ENCODE assay signal across 8 cellular contexts in genomic region chr14:24036180-24036962, GRCh38. TPM values are rescaled to one million over a fixed set of nuclear protein-coding genes. Genes with fewer than 3 reads are reported as not detected.
DNase-seq lines count a peak whose midpoint lies in the region; ATAC-seq and TF ChIP-seq lines count a peak whose summit lies in the region.
"Not testable (repeated sequence)": the region's sequence is repeated elsewhere in the genome, so short reads cannot be mapped to it uniquely, and the experiment has no call there.

No MANE protein-coding gene starts in this region.

- H3K4me1 ChIP-seq in colonic mucosa = not testable (repeated sequence)

- H3K9ac ChIP-seq in colonic mucosa (ENCODE audit: low read depth in 2 of 2, low read length in 2 of 2) = peak overlapping the region; percentile 75 to 78

- DNase-seq in Ammon's horn (ENCODE audit: low spot score) (peak; percentile 86), NCI-H524 (lab: John Stamatoyannopoulos, UW) (peak; percentile 86 to 88), colonic mucosa (peak; percentile 90), smooth muscle cell of the brain vasculature (ENCODE audit: low read depth, low spot score) (peak; percentile 36)
- DNase-seq in activated CD4-positive, alpha-beta T cell treated with anti-CD3 and anti-CD28 coated beads for 4 hours = peak; percentile 64 to 66
- not testable (repeated sequence) for DNase-seq in kidney epithelial cell (ENCODE audit: low read depth)

- not testable (repeated sequence) for H3K9me3 ChIP-seq in colonic mucosa

- H3K36me3 ChIP-seq in colonic mucosa; kidney epithelial cell (ENCODE audit: control insufficient read depth, insufficient read depth, low read length): not testable (repeated sequence)

- H3K27me3 ChIP-seq in colonic mucosa; kidney epithelial cell (ENCODE audit: control insufficient read depth, insufficient read depth, low read length): not testable (repeated sequence)

- H3K27ac ChIP-seq in colonic mucosa = peak overlapping the region; percentile 96

- H3K4me3 ChIP-seq in colonic mucosa (peak overlapping the region; percentile 61), kidney epithelial cell (ENCODE audit: low read depth, low read length) (peak overlapping the region; percentile 45)

- TF ChIP-seq CTCF in colonic mucosa (IDR thresholded peaks at IDR 0.05) = peak; percentile 75
- peak; percentile 86 for TF ChIP-seq CTCF in kidney epithelial cell (IDR thresholded peaks at IDR 0.05; ENCODE audit: insufficient read depth, low read length, poor library complexity, severe bottlenecking)

- intact Hi-C loops in colonic mucosa (cut with DNase I) = not testable (repeated sequence)

- ATAC-seq in GM19324 (IDR thresholded peaks at IDR 0.05; ENCODE audit: low FRiP score, unreplicated experiment) = peak; percentile 76
- peak; percentile 51 for ATAC-seq in HG03521 (IDR thresholded peaks at IDR 0.05; ENCODE audit: unreplicated experiment)

RNA-seq across cellular contexts. Expression of gene CARMIL3, which starts 15.4 kb away (rescaled TPM):
- total RNA-seq in colonic mucosa = 1 to 10 TPM in 1 of 2 donors, under 1 TPM in 1; 0.29 to 2.1 TPM
- total RNA-seq in kidney epithelial cell = 1.5 and 2.3 TPM in 2 replicates

RNA-seq across cellular contexts. Expression of gene CPNE6, which starts 35.0 kb away (rescaled TPM):
- total RNA-seq in colonic mucosa (under 1 TPM in 1 of 2 donors, not detected in 1; 0.45 TPM), kidney epithelial cell (not detected in 2 replicates)

RNA-seq across cellular contexts. Expression of gene DHRS4L2, which starts 47.6 kb away (rescaled TPM):
- 10 to 100 TPM; 32.5 to 43.8 TPM for total RNA-seq in colonic mucosa
- 6.4 and 16.7 TPM in 2 replicates for total RNA-seq in kidney epithelial cell

RNA-seq across cellular contexts. Expression of gene PCK2, which starts 57.7 kb away (rescaled TPM):
- 100 to 1,000 TPM; 133 to 173 TPM for total RNA-seq in colonic mucosa
- 127 and 142 TPM in 2 replicates for total RNA-seq in kidney epithelial cell
